1 cellular context compared by ENCODE assay signal in the genomic region with DNA sequence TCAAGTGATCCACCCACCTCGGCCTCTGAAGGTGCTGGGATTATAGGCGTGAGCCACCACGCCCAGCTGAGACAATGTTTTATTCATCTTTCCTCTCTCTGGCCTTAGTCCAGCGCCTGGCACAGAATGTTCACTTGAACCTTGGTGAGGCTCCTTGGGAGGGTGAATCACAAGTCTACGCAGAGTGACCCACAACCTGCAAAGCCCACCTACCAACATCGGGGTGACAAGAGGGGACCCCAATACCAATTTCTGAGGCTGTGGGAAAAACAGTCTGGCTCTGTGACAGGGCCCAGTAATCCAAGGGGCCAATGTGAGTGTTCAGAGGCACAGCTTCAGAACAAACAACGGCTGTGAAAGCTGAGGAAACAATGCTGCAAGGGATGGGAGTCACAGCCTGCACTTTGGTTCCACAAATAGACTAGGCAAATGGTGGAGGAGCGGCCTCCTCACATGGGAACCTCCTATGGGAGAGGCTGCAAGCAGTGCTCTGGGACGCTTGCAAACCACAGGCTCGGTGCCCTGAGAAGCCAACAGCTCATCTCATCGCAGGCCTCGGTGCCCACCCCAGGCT.
A peak's percentile ranks its signal among the peaks of the same experiment; 100 is the strongest.
TF ChIP-seq lines count a peak whose summit lies in the region.

No MANE protein-coding gene starts in this region.

TF ChIP-seq in HepG2, 621 proteins besides CTCF, POLR2A, EP300 and RAD21 (continued from another document and continues in another):
- TF ChIP-seq, protein P1, sequence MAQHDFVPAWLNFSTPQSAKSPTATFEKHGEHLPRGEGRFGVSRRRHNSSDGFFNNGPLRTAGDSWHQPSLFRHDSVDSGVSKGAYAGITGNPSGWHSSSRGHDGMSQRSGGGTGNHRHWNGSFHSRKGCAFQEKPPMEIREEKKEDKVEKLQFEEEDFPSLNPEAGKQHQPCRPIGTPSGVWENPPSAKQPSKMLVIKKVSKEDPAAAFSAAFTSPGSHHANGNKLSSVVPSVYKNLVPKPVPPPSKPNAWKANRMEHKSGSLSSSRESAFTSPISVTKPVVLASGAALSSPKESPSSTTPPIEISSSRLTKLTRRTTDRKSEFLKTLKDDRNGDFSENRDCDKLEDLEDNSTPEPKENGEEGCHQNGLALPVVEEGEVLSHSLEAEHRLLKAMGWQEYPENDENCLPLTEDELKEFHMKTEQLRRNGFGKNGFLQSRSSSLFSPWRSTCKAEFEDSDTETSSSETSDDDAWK (CRISPR knock-in tag; IDR thresholded peaks at IDR 0.05) = no peak
- TF ChIP-seq ZNF678 (CRISPR knock-in tag; IDR thresholded peaks at IDR 0.05) (no peak), ZNF530 (CRISPR knock-in tag; IDR thresholded peaks at IDR 0.05; ENCODE audit: low read depth) (no peak), RCOR2 (CRISPR knock-in tag; IDR thresholded peaks at IDR 0.05) (peak; percentile 58; the same call in 1 of the 2 replicates), ZNF564 (CRISPR knock-in tag; IDR thresholded peaks at IDR 0.05) (peak; percentile 73; the same call in 1 of the 2 replicates), ZNF775 (CRISPR knock-in tag; IDR thresholded peaks at IDR 0.05; ENCODE audit: borderline replicate concordance) (no peak), PAWR (CRISPR knock-in tag; IDR thresholded peaks at IDR 0.05; ENCODE audit: borderline replicate concordance) (no peak), MIER3 (CRISPR knock-in tag; IDR thresholded peaks at IDR 0.05; ENCODE audit: borderline replicate concordance) (peak; percentile 83; the same call in 1 of the 2 replicates), ZNF12 (CRISPR knock-in tag; IDR thresholded peaks at IDR 0.05) (peak; percentile 71), ETV5 (CRISPR knock-in tag; IDR thresholded peaks at IDR 0.05; ENCODE audit: borderline replicate concordance) (peak; percentile 61; the same call in 1 of the 2 replicates), RORA (CRISPR knock-in tag; IDR thresholded peaks at IDR 0.05) (no peak), GFI1 (CRISPR knock-in tag; IDR thresholded peaks at IDR 0.05; ENCODE audit: borderline replicate concordance) (peak; percentile 47; the same call in 1 of the 2 replicates), ZNF570 (CRISPR knock-in tag; IDR thresholded peaks at IDR 0.05; ENCODE audit: borderline replicate concordance) (no peak), KLF12 (CRISPR knock-in tag; IDR thresholded peaks at IDR 0.05; ENCODE audit: borderline replicate concordance) (no peak; the same call in 1 of the 2 replicates), AGO1 (IDR thresholded peaks at IDR 0.05; ENCODE audit: low read depth, low read length, poor library complexity, severe bottlenecking) (no peak), RAD51 (IDR thresholded peaks at IDR 0.05; ENCODE audit: borderline replicate concordance) (no peak), SALL1 (CRISPR knock-in tag; IDR thresholded peaks at IDR 0.05) (peak; percentile 94), GTF3A (CRISPR knock-in tag; conservative IDR thresholded peaks at IDR 0.05) (no peak), ZBTB42 (CRISPR knock-in tag; IDR thresholded peaks at IDR 0.05) (no peak), POLR2G (IDR thresholded peaks at IDR 0.05; ENCODE audit: low read depth, low read length) (peak; percentile 85), CCAR2 (optimal IDR thresholded peaks at IDR 0.05; ENCODE audit: low read depth, low read length) (no peak), KDM3A (CRISPR knock-in tag; IDR thresholded peaks at IDR 0.05; ENCODE audit: low read depth) (no peak), PHF20 (CRISPR knock-in tag; IDR thresholded peaks at IDR 0.05) (no peak), ZNF3 (CRISPR knock-in tag; IDR thresholded peaks at IDR 0.05) (peak; percentile 79; the same call in 1 of the 2 replicates), MTA1 (CRISPR knock-in tag; IDR thresholded peaks at IDR 0.05; ENCODE audit: borderline replicate concordance) (peak; percentile 88), SAFB2 (CRISPR knock-in tag; IDR thresholded peaks at IDR 0.05; ENCODE audit: borderline replicate concordance, low read depth) (no peak), ZNF446 (CRISPR knock-in tag; IDR thresholded peaks at IDR 0.05) (no peak), SATB2 (CRISPR knock-in tag; IDR thresholded peaks at IDR 0.05) (no peak), HOXA5 (CRISPR knock-in tag; IDR thresholded peaks at IDR 0.05) (peak; percentile 53; the same call in 1 of the 2 replicates)
- TF ChIP-seq, protein P2, sequence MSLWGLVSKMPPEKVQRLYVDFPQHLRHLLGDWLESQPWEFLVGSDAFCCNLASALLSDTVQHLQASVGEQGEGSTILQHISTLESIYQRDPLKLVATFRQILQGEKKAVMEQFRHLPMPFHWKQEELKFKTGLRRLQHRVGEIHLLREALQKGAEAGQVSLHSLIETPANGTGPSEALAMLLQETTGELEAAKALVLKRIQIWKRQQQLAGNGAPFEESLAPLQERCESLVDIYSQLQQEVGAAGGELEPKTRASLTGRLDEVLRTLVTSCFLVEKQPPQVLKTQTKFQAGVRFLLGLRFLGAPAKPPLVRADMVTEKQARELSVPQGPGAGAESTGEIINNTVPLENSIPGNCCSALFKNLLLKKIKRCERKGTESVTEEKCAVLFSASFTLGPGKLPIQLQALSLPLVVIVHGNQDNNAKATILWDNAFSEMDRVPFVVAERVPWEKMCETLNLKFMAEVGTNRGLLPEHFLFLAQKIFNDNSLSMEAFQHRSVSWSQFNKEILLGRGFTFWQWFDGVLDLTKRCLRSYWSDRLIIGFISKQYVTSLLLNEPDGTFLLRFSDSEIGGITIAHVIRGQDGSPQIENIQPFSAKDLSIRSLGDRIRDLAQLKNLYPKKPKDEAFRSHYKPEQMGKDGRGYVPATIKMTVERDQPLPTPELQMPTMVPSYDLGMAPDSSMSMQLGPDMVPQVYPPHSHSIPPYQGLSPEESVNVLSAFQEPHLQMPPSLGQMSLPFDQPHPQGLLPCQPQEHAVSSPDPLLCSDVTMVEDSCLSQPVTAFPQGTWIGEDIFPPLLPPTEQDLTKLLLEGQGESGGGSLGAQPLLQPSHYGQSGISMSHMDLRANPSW (CRISPR knock-in tag; IDR thresholded peaks at IDR 0.05; ENCODE audit: borderline replicate concordance) = no peak
- TF ChIP-seq, protein P3, sequence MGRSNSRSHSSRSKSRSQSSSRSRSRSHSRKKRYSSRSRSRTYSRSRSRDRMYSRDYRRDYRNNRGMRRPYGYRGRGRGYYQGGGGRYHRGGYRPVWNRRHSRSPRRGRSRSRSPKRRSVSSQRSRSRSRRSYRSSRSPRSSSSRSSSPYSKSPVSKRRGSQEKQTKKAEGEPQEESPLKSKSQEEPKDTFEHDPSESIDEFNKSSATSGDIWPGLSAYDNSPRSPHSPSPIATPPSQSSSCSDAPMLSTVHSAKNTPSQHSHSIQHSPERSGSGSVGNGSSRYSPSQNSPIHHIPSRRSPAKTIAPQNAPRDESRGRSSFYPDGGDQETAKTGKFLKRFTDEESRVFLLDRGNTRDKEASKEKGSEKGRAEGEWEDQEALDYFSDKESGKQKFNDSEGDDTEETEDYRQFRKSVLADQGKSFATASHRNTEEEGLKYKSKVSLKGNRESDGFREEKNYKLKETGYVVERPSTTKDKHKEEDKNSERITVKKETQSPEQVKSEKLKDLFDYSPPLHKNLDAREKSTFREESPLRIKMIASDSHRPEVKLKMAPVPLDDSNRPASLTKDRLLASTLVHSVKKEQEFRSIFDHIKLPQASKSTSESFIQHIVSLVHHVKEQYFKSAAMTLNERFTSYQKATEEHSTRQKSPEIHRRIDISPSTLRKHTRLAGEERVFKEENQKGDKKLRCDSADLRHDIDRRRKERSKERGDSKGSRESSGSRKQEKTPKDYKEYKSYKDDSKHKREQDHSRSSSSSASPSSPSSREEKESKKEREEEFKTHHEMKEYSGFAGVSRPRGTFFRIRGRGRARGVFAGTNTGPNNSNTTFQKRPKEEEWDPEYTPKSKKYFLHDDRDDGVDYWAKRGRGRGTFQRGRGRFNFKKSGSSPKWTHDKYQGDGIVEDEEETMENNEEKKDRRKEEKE (IDR thresholded peaks at IDR 0.05) = no peak
- TF ChIP-seq, protein P4, sequence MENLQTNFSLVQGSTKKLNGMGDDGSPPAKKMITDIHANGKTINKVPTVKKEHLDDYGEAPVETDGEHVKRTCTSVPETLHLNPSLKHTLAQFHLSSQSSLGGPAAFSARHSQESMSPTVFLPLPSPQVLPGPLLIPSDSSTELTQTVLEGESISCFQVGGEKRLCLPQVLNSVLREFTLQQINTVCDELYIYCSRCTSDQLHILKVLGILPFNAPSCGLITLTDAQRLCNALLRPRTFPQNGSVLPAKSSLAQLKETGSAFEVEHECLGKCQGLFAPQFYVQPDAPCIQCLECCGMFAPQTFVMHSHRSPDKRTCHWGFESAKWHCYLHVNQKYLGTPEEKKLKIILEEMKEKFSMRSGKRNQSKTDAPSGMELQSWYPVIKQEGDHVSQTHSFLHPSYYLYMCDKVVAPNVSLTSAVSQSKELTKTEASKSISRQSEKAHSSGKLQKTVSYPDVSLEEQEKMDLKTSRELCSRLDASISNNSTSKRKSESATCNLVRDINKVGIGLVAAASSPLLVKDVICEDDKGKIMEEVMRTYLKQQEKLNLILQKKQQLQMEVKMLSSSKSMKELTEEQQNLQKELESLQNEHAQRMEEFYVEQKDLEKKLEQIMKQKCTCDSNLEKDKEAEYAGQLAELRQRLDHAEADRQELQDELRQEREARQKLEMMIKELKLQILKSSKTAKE (CRISPR knock-in tag; IDR thresholded peaks at IDR 0.05; ENCODE audit: borderline replicate concordance) = no peak
- TF ChIP-seq, protein P5, sequence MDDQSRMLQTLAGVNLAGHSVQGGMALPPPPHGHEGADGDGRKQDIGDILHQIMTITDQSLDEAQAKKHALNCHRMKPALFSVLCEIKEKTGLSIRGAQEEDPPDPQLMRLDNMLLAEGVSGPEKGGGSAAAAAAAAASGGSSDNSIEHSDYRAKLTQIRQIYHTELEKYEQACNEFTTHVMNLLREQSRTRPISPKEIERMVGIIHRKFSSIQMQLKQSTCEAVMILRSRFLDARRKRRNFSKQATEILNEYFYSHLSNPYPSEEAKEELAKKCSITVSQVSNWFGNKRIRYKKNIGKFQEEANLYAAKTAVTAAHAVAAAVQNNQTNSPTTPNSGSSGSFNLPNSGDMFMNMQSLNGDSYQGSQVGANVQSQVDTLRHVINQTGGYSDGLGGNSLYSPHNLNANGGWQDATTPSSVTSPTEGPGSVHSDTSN (CRISPR knock-in tag; IDR thresholded peaks at IDR 0.05; ENCODE audit: borderline replicate concordance) = no peak
- TF ChIP-seq, protein P6, sequence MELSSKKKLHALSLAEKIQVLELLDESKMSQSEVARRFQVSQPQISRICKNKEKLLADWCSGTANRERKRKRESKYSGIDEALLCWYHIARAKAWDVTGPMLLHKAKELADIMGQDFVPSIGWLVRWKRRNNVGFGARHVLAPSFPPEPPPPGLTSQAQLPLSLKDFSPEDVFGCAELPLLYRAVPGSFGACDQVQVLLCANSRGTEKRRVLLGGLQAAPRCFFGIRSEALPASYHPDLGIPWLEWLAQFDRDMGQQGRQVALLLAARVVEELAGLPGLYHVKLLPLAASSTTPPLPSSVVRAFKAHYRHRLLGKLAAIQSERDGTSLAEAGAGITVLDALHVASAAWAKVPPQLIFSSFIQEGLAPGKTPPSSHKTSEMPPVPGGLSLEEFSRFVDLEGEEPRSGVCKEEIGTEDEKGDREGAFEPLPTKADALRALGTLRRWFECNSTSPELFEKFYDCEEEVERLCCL (CRISPR knock-in tag; IDR thresholded peaks at IDR 0.05; ENCODE audit: borderline replicate concordance) = no peak; the same call in 1 of the 2 replicates
- TF ChIP-seq, protein P7, sequence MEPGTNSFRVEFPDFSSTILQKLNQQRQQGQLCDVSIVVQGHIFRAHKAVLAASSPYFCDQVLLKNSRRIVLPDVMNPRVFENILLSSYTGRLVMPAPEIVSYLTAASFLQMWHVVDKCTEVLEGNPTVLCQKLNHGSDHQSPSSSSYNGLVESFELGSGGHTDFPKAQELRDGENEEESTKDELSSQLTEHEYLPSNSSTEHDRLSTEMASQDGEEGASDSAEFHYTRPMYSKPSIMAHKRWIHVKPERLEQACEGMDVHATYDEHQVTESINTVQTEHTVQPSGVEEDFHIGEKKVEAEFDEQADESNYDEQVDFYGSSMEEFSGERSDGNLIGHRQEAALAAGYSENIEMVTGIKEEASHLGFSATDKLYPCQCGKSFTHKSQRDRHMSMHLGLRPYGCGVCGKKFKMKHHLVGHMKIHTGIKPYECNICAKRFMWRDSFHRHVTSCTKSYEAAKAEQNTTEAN (CRISPR knock-in tag; conservative IDR thresholded peaks at IDR 0.05) = 0 out of 2 replicates have a peak, but pooled peaks have one; percentile 38
- TF ChIP-seq, protein P8, sequence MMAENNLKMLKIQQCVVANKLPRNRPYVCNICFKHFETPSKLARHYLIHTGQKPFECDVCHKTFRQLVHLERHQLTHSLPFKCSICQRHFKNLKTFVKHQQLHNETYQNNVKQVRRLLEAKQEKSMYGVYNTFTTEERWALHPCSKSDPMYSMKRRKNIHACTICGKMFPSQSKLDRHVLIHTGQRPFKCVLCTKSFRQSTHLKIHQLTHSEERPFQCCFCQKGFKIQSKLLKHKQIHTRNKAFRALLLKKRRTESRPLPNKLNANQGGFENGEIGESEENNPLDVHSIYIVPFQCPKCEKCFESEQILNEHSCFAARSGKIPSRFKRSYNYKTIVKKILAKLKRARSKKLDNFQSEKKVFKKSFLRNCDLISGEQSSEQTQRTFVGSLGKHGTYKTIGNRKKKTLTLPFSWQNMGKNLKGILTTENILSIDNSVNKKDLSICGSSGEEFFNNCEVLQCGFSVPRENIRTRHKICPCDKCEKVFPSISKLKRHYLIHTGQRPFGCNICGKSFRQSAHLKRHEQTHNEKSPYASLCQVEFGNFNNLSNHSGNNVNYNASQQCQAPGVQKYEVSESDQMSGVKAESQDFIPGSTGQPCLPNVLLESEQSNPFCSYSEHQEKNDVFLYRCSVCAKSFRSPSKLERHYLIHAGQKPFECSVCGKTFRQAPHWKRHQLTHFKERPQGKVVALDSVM (CRISPR knock-in tag; IDR thresholded peaks at IDR 0.05) = peak; percentile 99
- TF ChIP-seq, protein P9, sequence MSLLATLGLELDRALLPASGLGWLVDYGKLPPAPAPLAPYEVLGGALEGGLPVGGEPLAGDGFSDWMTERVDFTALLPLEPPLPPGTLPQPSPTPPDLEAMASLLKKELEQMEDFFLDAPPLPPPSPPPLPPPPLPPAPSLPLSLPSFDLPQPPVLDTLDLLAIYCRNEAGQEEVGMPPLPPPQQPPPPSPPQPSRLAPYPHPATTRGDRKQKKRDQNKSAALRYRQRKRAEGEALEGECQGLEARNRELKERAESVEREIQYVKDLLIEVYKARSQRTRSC (CRISPR knock-in tag; IDR thresholded peaks at IDR 0.05; ENCODE audit: low read depth) = no peak
- TF ChIP-seq, protein P10, sequence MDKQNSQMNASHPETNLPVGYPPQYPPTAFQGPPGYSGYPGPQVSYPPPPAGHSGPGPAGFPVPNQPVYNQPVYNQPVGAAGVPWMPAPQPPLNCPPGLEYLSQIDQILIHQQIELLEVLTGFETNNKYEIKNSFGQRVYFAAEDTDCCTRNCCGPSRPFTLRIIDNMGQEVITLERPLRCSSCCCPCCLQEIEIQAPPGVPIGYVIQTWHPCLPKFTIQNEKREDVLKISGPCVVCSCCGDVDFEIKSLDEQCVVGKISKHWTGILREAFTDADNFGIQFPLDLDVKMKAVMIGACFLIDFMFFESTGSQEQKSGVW (CRISPR knock-in tag; IDR thresholded peaks at IDR 0.05; ENCODE audit: borderline replicate concordance) = no peak
- TF ChIP-seq, protein P11, sequence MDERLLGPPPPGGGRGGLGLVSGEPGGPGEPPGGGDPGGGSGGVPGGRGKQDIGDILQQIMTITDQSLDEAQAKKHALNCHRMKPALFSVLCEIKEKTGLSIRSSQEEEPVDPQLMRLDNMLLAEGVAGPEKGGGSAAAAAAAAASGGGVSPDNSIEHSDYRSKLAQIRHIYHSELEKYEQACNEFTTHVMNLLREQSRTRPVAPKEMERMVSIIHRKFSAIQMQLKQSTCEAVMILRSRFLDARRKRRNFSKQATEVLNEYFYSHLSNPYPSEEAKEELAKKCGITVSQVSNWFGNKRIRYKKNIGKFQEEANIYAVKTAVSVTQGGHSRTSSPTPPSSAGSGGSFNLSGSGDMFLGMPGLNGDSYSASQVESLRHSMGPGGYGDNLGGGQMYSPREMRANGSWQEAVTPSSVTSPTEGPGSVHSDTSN (CRISPR knock-in tag; IDR thresholded peaks at IDR 0.05) = no peak
